ENCODE assay signal across 35 cellular contexts in genomic region chr14:59100203-59100602, GRCh38.
"Had no signal": no experiment of that assay in that cellular context is flagged by ENCODE, and none has a peak within 500 bp of the region (broad histone marks: within the 10 kb centered on the region; RNA-seq: fewer than 3 reads in every experiment).

No MANE protein-coding gene starts in this region.

- H3K4me3 Mint-ChIP-seq: activated B cell treated with CpG ODN at 0.5 μM for 24 hours; activated CD4-positive, alpha-beta memory T cell treated with anti-CD3 and anti-CD28 coated beads for 36 hours; activated CD4-positive, alpha-beta T cell treated with anti-CD3 and anti-CD28 coated beads, Interleukin-2, amount 10 ng/mL, durations not matched to agents 24 days and 14 days; activated CD8-positive, alpha-beta T cell treated with anti-CD3 and anti-CD28 coated beads for 36 hours; activated naive CD4-positive, alpha-beta T cell treated with anti-CD3 and anti-CD28 coated beads, Interleukin-2, amount 10 ng/mL, durations not matched to agents 7 days and 5 days; activated naive CD4-positive, alpha-beta T cell treated with anti-CD3 and anti-CD28 coated beads, Interleukin-2, amount 50 U/mL, for 24 hours; activated naive CD8-positive, alpha-beta T cell; activated naive CD8-positive, alpha-beta T cell treated with anti-CD3 and anti-CD28 coated beads, Interleukin-2, amount 10 ng/mL, durations not matched to agents 7 days and 5 days; activated naive CD8-positive, alpha-beta T cell treated with anti-CD3 and anti-CD28 coated beads, Interleukin-2, amount 50 U/mL, for 24 hours; activated T-cell treated with anti-CD3 and anti-CD28 coated beads, Interleukin-2, amount 50 U/mL, for 4 hours; T-helper 1 cell treated with Interleukin-12 subunit alpha and Interleukin-12 subunit beta and Interleukin-4 antibody, amounts not matched to agents 30 μg/mL and 1 μg/mL, for 36 hours; T-helper 2 cell treated with Interferon-gamma antibody and Interleukin-4, amounts not matched to agents 5 μg/mL and 100 μg/mL, for 36 hours had no signal

- H3K27ac ChIP-seq: ascending aorta, body of pancreas, brain microvascular endothelial cell, breast epithelium, VCaP had no signal

- H3K4me1 Mint-ChIP-seq: activated B cell treated with CpG ODN at 0.5 μM for 24 hours; activated CD4-positive, alpha-beta T cell treated with anti-CD3 and anti-CD28 coated beads, Interleukin-2, amount 10 ng/mL, durations not matched to agents 24 days and 14 days; activated naive CD4-positive, alpha-beta T cell treated with anti-CD3 and anti-CD28 coated beads, Interleukin-2, amount 50 U/mL, for 24 hours; activated naive CD8-positive, alpha-beta T cell treated with anti-CD3 and anti-CD28 coated beads, Interleukin-2, amount 50 U/mL, for 24 hours had no signal

- H3K4me3 ChIP-seq: ascending aorta, body of pancreas, breast epithelium had no signal

- DNase-seq: activated B cell treated with CpG ODN at 0.5 μM for 24 hours; activated CD4-positive, alpha-beta memory T cell treated with anti-CD3 and anti-CD28 coated beads for 36 hours; activated CD4-positive, alpha-beta T cell treated with anti-CD3 and anti-CD28 coated beads for 4 hours; activated CD4-positive, alpha-beta T cell treated with anti-CD3 and anti-CD28 coated beads, Interleukin-2, amount 10 ng/mL, durations not matched to agents 24 days and 14 days; activated CD4-positive, alpha-beta T cell treated with anti-CD3 and anti-CD28 coated beads, Interleukin-2, amount 50 U/mL, for 1 hour; activated CD4-positive, alpha-beta T cell treated with anti-CD3 and anti-CD28 coated beads, Interleukin-2, amount 50 U/mL, for 4 hours; activated CD4-positive, CD25-positive, alpha-beta regulatory T cell treated with anti-CD3 and anti-CD28 coated beads, Interleukin-2, amount 50 U/mL, for 72 hours; activated CD8-positive, alpha-beta memory T cell treated with anti-CD3 and anti-CD28 coated beads, Interleukin-2, amount 50 U/mL, for 4 hours; activated CD8-positive, alpha-beta T cell treated with anti-CD3 and anti-CD28 coated beads for 36 hours; activated effector memory CD4-positive, alpha-beta T cell treated with Interleukin-2 at 50 U/mL for 16 hours; activated gamma-delta T cell; activated naive CD4-positive, alpha-beta T cell treated with anti-CD3 and anti-CD28 coated beads, Interleukin-2, amount 10 ng/mL, durations not matched to agents 7 days and 5 days; activated naive CD4-positive, alpha-beta T cell treated with Interleukin-2 at 50 U/mL for 16 hours; activated naive CD8-positive, alpha-beta T cell treated with anti-CD3 and anti-CD28 coated beads, Interleukin-2, amount 10 ng/mL, durations not matched to agents 7 days and 5 days; activated naive CD8-positive, alpha-beta T cell treated with anti-CD3 and anti-CD28 coated beads, Interleukin-2, amount 50 U/mL, for 24 hours; activated T-cell treated with anti-CD3 and anti-CD28 coated beads for 4 hours; activated T-cell treated with anti-CD3 and anti-CD28 coated beads, Interleukin-2, amount 50 U/mL, for 1 hour; activated T-cell treated with anti-CD3 and anti-CD28 coated beads, Interleukin-2, amount 50 U/mL, for 4 hours; amygdala; anterior cingulate cortex; body of pancreas; brain microvascular endothelial cell; central memory CD4-positive, alpha-beta T cell; T-helper 1 cell; T-helper 2 cell; T-helper 9 cell had no signal

- ATAC-seq: activated CD8-positive, alpha-beta T cell treated with anti-CD3 and anti-CD28 coated beads for 36 hours; activated naive CD8-positive, alpha-beta T cell treated with anti-CD3 and anti-CD28 coated beads, Interleukin-2, amount 50 U/mL, for 24 hours; activated T-cell treated with anti-CD3 and anti-CD28 coated beads, Interleukin-2, amount 50 U/mL, for 4 hours; body of pancreas had no signal

- H3K27me3 ChIP-seq: ascending aorta, body of pancreas, brain microvascular endothelial cell, breast epithelium had no signal

- H3K4me1 ChIP-seq: ascending aorta, body of pancreas, breast epithelium had no signal

- FAIRE-seq: TTC549 had no signal

- H3K36me3 Mint-ChIP-seq: activated CD4-positive, alpha-beta memory T cell treated with anti-CD3 and anti-CD28 coated beads for 36 hours; activated naive CD4-positive, alpha-beta T cell treated with anti-CD3 and anti-CD28 coated beads, Interleukin-2, amount 10 ng/mL, durations not matched to agents 7 days and 5 days; activated naive CD4-positive, alpha-beta T cell treated with anti-CD3 and anti-CD28 coated beads, Interleukin-2, amount 50 U/mL, for 24 hours; activated naive CD8-positive, alpha-beta T cell; activated naive CD8-positive, alpha-beta T cell treated with anti-CD3 and anti-CD28 coated beads, Interleukin-2, amount 10 ng/mL, durations not matched to agents 7 days and 5 days had no signal

- H3K36me3 ChIP-seq: ascending aorta, brain microvascular endothelial cell, breast epithelium had no signal

- H3K9me3 Mint-ChIP-seq: activated B cell treated with CpG ODN at 0.5 μM for 24 hours; activated CD4-positive, alpha-beta memory T cell treated with anti-CD3 and anti-CD28 coated beads for 36 hours; activated CD4-positive, alpha-beta T cell treated with anti-CD3 and anti-CD28 coated beads, Interleukin-2, amount 10 ng/mL, durations not matched to agents 24 days and 14 days; activated CD8-positive, alpha-beta T cell treated with anti-CD3 and anti-CD28 coated beads for 36 hours; activated naive CD4-positive, alpha-beta T cell treated with anti-CD3 and anti-CD28 coated beads, Interleukin-2, amount 10 ng/mL, durations not matched to agents 7 days and 5 days; activated naive CD4-positive, alpha-beta T cell treated with anti-CD3 and anti-CD28 coated beads, Interleukin-2, amount 50 U/mL, for 24 hours; activated naive CD8-positive, alpha-beta T cell treated with anti-CD3 and anti-CD28 coated beads, Interleukin-2, amount 10 ng/mL, durations not matched to agents 7 days and 5 days; activated naive CD8-positive, alpha-beta T cell treated with anti-CD3 and anti-CD28 coated beads, Interleukin-2, amount 50 U/mL, for 24 hours; activated T-cell treated with anti-CD3 and anti-CD28 coated beads, Interleukin-2, amount 50 U/mL, for 4 hours; activated T-helper 2 cell treated with anti-CD3 and anti-CD28 coated beads, Interferon-gamma antibody, Interleukin-2, Interleukin-4, amounts not matched to agents 10 μg/mL and 5 μg/mL and 100 μg/mL, durations not matched to agents 14 hours and 24 hours and 36 hours; T-helper 1 cell treated with Interleukin-12 subunit alpha and Interleukin-12 subunit beta and Interleukin-4 antibody, amounts not matched to agents 30 μg/mL and 1 μg/mL, for 36 hours; T-helper 2 cell treated with Interferon-gamma antibody and Interleukin-4, amounts not matched to agents 5 μg/mL and 100 μg/mL, for 36 hours had no signal

- H3K9me3 ChIP-seq: ascending aorta, body of pancreas, breast epithelium had no signal

- H3K27ac Mint-ChIP-seq: activated B cell treated with CpG ODN at 0.5 μM for 24 hours; activated CD4-positive, alpha-beta memory T cell treated with anti-CD3 and anti-CD28 coated beads for 36 hours; activated CD4-positive, alpha-beta T cell treated with anti-CD3 and anti-CD28 coated beads, Interleukin-2, amount 10 ng/mL, durations not matched to agents 24 days and 14 days; activated CD8-positive, alpha-beta T cell treated with anti-CD3 and anti-CD28 coated beads for 36 hours; activated naive CD4-positive, alpha-beta T cell treated with anti-CD3 and anti-CD28 coated beads, Interleukin-2, amount 10 ng/mL, durations not matched to agents 7 days and 5 days; activated naive CD4-positive, alpha-beta T cell treated with anti-CD3 and anti-CD28 coated beads, Interleukin-2, amount 50 U/mL, for 24 hours; activated naive CD8-positive, alpha-beta T cell; activated naive CD8-positive, alpha-beta T cell treated with anti-CD3 and anti-CD28 coated beads, Interleukin-2, amount 10 ng/mL, durations not matched to agents 7 days and 5 days; activated naive CD8-positive, alpha-beta T cell treated with anti-CD3 and anti-CD28 coated beads, Interleukin-2, amount 50 U/mL, for 24 hours; activated T-helper 2 cell treated with anti-CD3 and anti-CD28 coated beads, Interferon-gamma antibody, Interleukin-2, Interleukin-4, amounts not matched to agents 10 μg/mL and 5 μg/mL and 100 μg/mL, durations not matched to agents 14 hours and 24 hours and 36 hours; T-helper 1 cell treated with Interleukin-12 subunit alpha and Interleukin-12 subunit beta and Interleukin-4 antibody, amounts not matched to agents 30 μg/mL and 1 μg/mL, for 36 hours; T-helper 2 cell treated with Interferon-gamma antibody and Interleukin-4, amounts not matched to agents 5 μg/mL and 100 μg/mL, for 36 hours had no signal
